In the genomic region with DNA sequence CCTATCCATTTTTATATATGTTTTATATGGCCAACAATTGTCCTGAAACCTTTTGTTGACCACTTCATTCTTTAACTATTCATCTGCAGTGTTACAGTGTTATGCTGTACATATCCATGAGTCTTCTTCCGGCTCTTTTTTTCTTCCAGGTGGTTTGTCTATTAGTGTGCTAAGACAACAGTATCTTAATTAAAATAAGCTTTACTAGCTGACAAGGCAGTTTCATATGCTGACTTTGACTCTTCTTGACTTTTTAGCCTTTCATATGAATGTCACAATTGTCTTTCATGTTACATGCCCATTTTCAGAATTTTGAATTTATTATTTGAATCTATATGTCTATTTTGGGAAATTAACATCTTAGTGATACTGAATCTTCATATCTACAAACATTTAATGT, we compare ENCODE assay signal across 31 cellular contexts.
"Had no signal": no experiment of that assay in that cellular context is flagged by ENCODE, and none has a peak within 500 bp of the region (broad histone marks: within the 10 kb centered on the region; RNA-seq: fewer than 3 reads in every experiment).

No MANE protein-coding gene starts in this region.

- H3K4me3 ChIP-seq: neural progenitor cell, ovary, psoas muscle, skin epidermis, smooth muscle cell, spleen, suprapubic skin, testis, tibial artery, transverse colon, upper lobe of left lung, vagina had no signal

- H3K27ac ChIP-seq: neural progenitor cell, ovary, parathyroid adenoma, psoas muscle, skin epidermis, spleen, suprapubic skin, testis, tibial artery, transverse colon, upper lobe of left lung, vagina had no signal

- DNase-seq: naive B cell; naive thymus-derived CD8-positive, alpha-beta T cell; occipital lobe; ovary; posterior cingulate gyrus; psoas muscle; right cardiac atrium; spleen; stimulated activated CD4-positive, alpha-beta T cell treated with anti-CD3 and anti-CD28 coated beads, Interleukin-12 subunit alpha, Interleukin-12 subunit beta, amount 100 ng/mL, for 4 hours; stimulated activated CD4-positive, alpha-beta T cell treated with anti-CD3 and anti-CD28 coated beads, Interleukin-1b, Interleukin-23, amount 100 ng/mL, for 48 hours; stimulated activated CD4-positive, alpha-beta T cell treated with anti-CD3 and anti-CD28 coated beads, Interleukin-4, amount 100 ng/mL, for 1 hour; stimulated activated CD4-positive, alpha-beta T cell treated with anti-CD3 and anti-CD28 coated beads, Interleukin-4, amount 100 ng/mL, for 4 hours; stimulated activated CD8-positive, alpha-beta memory T cell treated with anti-CD3 and anti-CD28 coated beads, Interleukin-4, amount 100 ng/mL, for 48 hours; stimulated activated naive CD4-positive, alpha-beta T cell; stimulated activated naive CD8-positive, alpha-beta T cell treated with anti-CD3 and anti-CD28 coated beads, Interleukin-15, amount 100 ng/mL, for 72 hours; stimulated activated naive CD8-positive, alpha-beta T cell treated with anti-CD3 and anti-CD28 coated beads, Interleukin-15, Interleukin-2, amounts not matched to agents 100 U/mL and 50 U/mL, for 24 hours; substantia nigra; testis; tibial artery; transverse colon; upper lobe of left lung had no signal

- H3K36me3 ChIP-seq: neural progenitor cell, ovary, spleen, suprapubic skin, tibial artery, transverse colon, upper lobe of left lung, vagina had no signal

- H3K27me3 ChIP-seq: neural progenitor cell, ovary, spleen, suprapubic skin, testis, tibial artery, transverse colon, upper lobe of left lung, vagina had no signal

- H3K4me2 ChIP-seq: neural progenitor cell, smooth muscle cell had no signal

- ATAC-seq: naive thymus-derived CD8-positive, alpha-beta T cell; natural killer cell treated with Interleukin-12 subunit alpha and Interleukin-12 subunit beta and Interleukin-15 and Interleukin-18, amount 100 ng/mL, for 72 hours; psoas muscle; right cardiac atrium; sciatic nerve; stimulated activated memory B cell treated with anti-CD40 and anti-IgM and Interleukin-4, amounts not matched to agents 10 μg/mL and 1 μg/mL and 100 μg/mL, for 72 hours; stimulated activated naive CD8-positive, alpha-beta T cell treated with anti-CD3 and anti-CD28 coated beads, Interleukin-15, amount 100 ng/mL, for 72 hours; stimulated activated naive CD8-positive, alpha-beta T cell treated with anti-CD3 and anti-CD28 coated beads, Interleukin-15, Interleukin-2, amounts not matched to agents 100 U/mL and 50 U/mL, for 24 hours had no signal

- FAIRE-seq: urothelium cell line had no signal

- H2AFZ ChIP-seq: neural progenitor cell, parathyroid adenoma had no signal

- H3K9me3 ChIP-seq: ovary, psoas muscle, suprapubic skin, testis, tibial artery, transverse colon, upper lobe of left lung, vagina had no signal

- H3K79me2 ChIP-seq: parathyroid adenoma had no signal

- H3K4me1 ChIP-seq: neural progenitor cell, parathyroid adenoma, psoas muscle, spleen, suprapubic skin, testis, tibial artery, transverse colon, upper lobe of left lung, vagina had no signal

- H3K9ac ChIP-seq: neural progenitor cell, parathyroid adenoma had no signal
